39 cellular contexts compared by ENCODE assay signal in genomic region chr10:61730671-61731070, GRCh38.
"Had no signal": no experiment of that assay in that cellular context is flagged by ENCODE, and none has a peak within 500 bp of the region (broad histone marks: within the 10 kb centered on the region; RNA-seq: fewer than 3 reads in every experiment).

No MANE protein-coding gene starts in this region.

- H3K27me3 Mint-ChIP-seq: brain had no signal

- H3K36me3 Mint-ChIP-seq: activated CD8-positive, alpha-beta memory T cell treated with anti-CD3 and anti-CD28 coated beads, Interleukin-2, amount 10 ng/mL, durations not matched to agents 7 days and 5 days; activated naive CD4-positive, alpha-beta T cell treated with anti-CD3 and anti-CD28 coated beads, Interleukin-2, amount 10 ng/mL, durations not matched to agents 7 days and 5 days; activated naive CD4-positive, alpha-beta T cell treated with anti-CD3 and anti-CD28 coated beads, Interleukin-2, amount 50 U/mL, for 24 hours; activated naive CD8-positive, alpha-beta T cell; activated naive CD8-positive, alpha-beta T cell treated with anti-CD3 and anti-CD28 coated beads, Interleukin-2, amount 10 ng/mL, durations not matched to agents 7 days and 5 days; brain; WTC11 had no signal

- ATAC-seq: activated CD4-positive, alpha-beta T cell treated with anti-CD3 and anti-CD28 coated beads for 36 hours; activated CD4-positive, CD25-positive, alpha-beta regulatory T cell treated with anti-CD3 and anti-CD28 coated beads, Interleukin-2, amount 50 U/mL, for 24 hours; activated CD8-positive, alpha-beta memory T cell treated with anti-CD3 and anti-CD28 coated beads, Interleukin-2, amount 10 ng/mL, durations not matched to agents 7 days and 5 days; activated CD8-positive, alpha-beta T cell treated with anti-CD3 and anti-CD28 coated beads, Interleukin-2, amount 10 ng/mL, durations not matched to agents 7 days and 5 days; activated naive CD8-positive, alpha-beta T cell treated with anti-CD3 and anti-CD28 coated beads, Interleukin-2, amount 50 U/mL, for 24 hours; WTC11 had no signal

- H3K9me3 ChIP-seq: ascending aorta had no signal

- H3K4me3 Mint-ChIP-seq: activated CD4-positive, alpha-beta memory T cell treated with anti-CD3 and anti-CD28 coated beads, Interleukin-2, amount 10 ng/mL, durations not matched to agents 7 days and 5 days; activated CD4-positive, alpha-beta T cell treated with anti-CD3 and anti-CD28 coated beads for 36 hours; activated CD4-positive, alpha-beta T cell treated with anti-CD3 and anti-CD28 coated beads, Interleukin-2, amount 10 ng/mL, durations not matched to agents 7 days and 5 days; activated CD8-positive, alpha-beta memory T cell treated with anti-CD3 and anti-CD28 coated beads, Interleukin-2, amount 10 ng/mL, durations not matched to agents 7 days and 5 days; activated CD8-positive, alpha-beta T cell treated with anti-CD3 and anti-CD28 coated beads, Interleukin-2, amount 10 ng/mL, durations not matched to agents 7 days and 5 days; activated naive CD4-positive, alpha-beta T cell treated with anti-CD3 and anti-CD28 coated beads, Interleukin-2, amount 10 ng/mL, durations not matched to agents 7 days and 5 days; activated naive CD4-positive, alpha-beta T cell treated with anti-CD3 and anti-CD28 coated beads, Interleukin-2, amount 50 U/mL, for 24 hours; activated naive CD8-positive, alpha-beta T cell; activated naive CD8-positive, alpha-beta T cell treated with anti-CD3 and anti-CD28 coated beads, Interleukin-2, amount 10 ng/mL, durations not matched to agents 7 days and 5 days; activated naive CD8-positive, alpha-beta T cell treated with anti-CD3 and anti-CD28 coated beads, Interleukin-2, amount 50 U/mL, for 24 hours; activated T-cell treated with anti-CD3 and anti-CD28 coated beads, Interleukin-2, amount 50 U/mL, for 24 hours; brain; central memory CD8-positive, alpha-beta T cell; T-helper 1 cell treated with Interleukin-12 subunit alpha and Interleukin-12 subunit beta and Interleukin-4 antibody, amounts not matched to agents 30 μg/mL and 1 μg/mL, for 36 hours; T-helper 2 cell treated with Interferon-gamma antibody and Interleukin-4, amounts not matched to agents 5 μg/mL and 100 μg/mL, for 36 hours; WTC11 had no signal

- H3K36me3 ChIP-seq: ascending aorta, cardiac muscle cell, WERI-Rb-1 had no signal

- H3K4me1 ChIP-seq: ascending aorta had no signal

- H3K27me3 ChIP-seq: ascending aorta, cardiac muscle cell had no signal

- DNase-seq: activated CD4-positive, alpha-beta memory T cell treated with anti-CD3 and anti-CD28 coated beads, Interleukin-2, amount 10 ng/mL, durations not matched to agents 7 days and 5 days; activated CD4-positive, alpha-beta T cell treated with anti-CD3 and anti-CD28 coated beads for 1 hour; activated CD4-positive, alpha-beta T cell treated with anti-CD3 and anti-CD28 coated beads for 36 hours; activated CD4-positive, alpha-beta T cell treated with anti-CD3 and anti-CD28 coated beads for 48 hours; activated CD4-positive, alpha-beta T cell treated with anti-CD3 and anti-CD28 coated beads, Interleukin-2, amount 10 ng/mL, durations not matched to agents 7 days and 5 days; activated CD4-positive, alpha-beta T cell treated with anti-CD3 and anti-CD28 coated beads, Interleukin-2, amount 50 U/mL, for 48 hours; activated CD4-positive, CD25-positive, alpha-beta regulatory T cell; activated CD8-positive, alpha-beta memory T cell treated with anti-CD3 and anti-CD28 coated beads for 24 hours; activated CD8-positive, alpha-beta memory T cell treated with anti-CD3 and anti-CD28 coated beads, Interleukin-2, amount 10 ng/mL, durations not matched to agents 7 days and 5 days; activated CD8-positive, alpha-beta memory T cell treated with anti-CD3 and anti-CD28 coated beads, Interleukin-2, amount 50 U/mL, for 48 hours; activated CD8-positive, alpha-beta T cell treated with anti-CD3 and anti-CD28 coated beads, Interleukin-2, amount 10 ng/mL, durations not matched to agents 7 days and 5 days; activated effector memory CD4-positive, alpha-beta T cell treated with Interleukin-2 at 50 U/mL for 16 hours; activated gamma-delta T cell; activated naive CD4-positive, alpha-beta T cell treated with anti-CD3 and anti-CD28 coated beads, Interleukin-2, amount 10 ng/mL, durations not matched to agents 7 days and 5 days; activated naive CD4-positive, alpha-beta T cell treated with Interleukin-2 at 50 U/mL for 16 hours; activated naive CD8-positive, alpha-beta T cell treated with anti-CD3 and anti-CD28 coated beads, Interleukin-2, amount 10 ng/mL, durations not matched to agents 7 days and 5 days; activated naive CD8-positive, alpha-beta T cell treated with anti-CD3 and anti-CD28 coated beads, Interleukin-2, amount 50 U/mL, for 24 hours; activated T-cell treated with anti-CD3 and anti-CD28 coated beads, Interleukin-2, amount 50 U/mL, for 24 hours; activated T-cell treated with anti-CD3 and anti-CD28 coated beads, Interleukin-2, amount 50 U/mL, for 48 hours; amygdala; anterior cingulate cortex; caudate nucleus; cerebellar nuclear complex; T-helper 2 cell; T-helper 9 cell; WERI-Rb-1 had no signal

- H3K4me3 ChIP-seq: ascending aorta, cardiac muscle cell had no signal

- H3K27ac Mint-ChIP-seq: activated CD4-positive, alpha-beta memory T cell treated with anti-CD3 and anti-CD28 coated beads, Interleukin-2, amount 10 ng/mL, durations not matched to agents 7 days and 5 days; activated CD4-positive, alpha-beta T cell treated with anti-CD3 and anti-CD28 coated beads for 36 hours; activated CD4-positive, alpha-beta T cell treated with anti-CD3 and anti-CD28 coated beads, Interleukin-2, amount 10 ng/mL, durations not matched to agents 7 days and 5 days; activated CD8-positive, alpha-beta memory T cell treated with anti-CD3 and anti-CD28 coated beads, Interleukin-2, amount 10 ng/mL, durations not matched to agents 7 days and 5 days; activated CD8-positive, alpha-beta T cell treated with anti-CD3 and anti-CD28 coated beads, Interleukin-2, amount 10 ng/mL, durations not matched to agents 7 days and 5 days; activated naive CD4-positive, alpha-beta T cell treated with anti-CD3 and anti-CD28 coated beads, Interleukin-2, amount 10 ng/mL, durations not matched to agents 7 days and 5 days; activated naive CD4-positive, alpha-beta T cell treated with anti-CD3 and anti-CD28 coated beads, Interleukin-2, amount 50 U/mL, for 24 hours; activated naive CD8-positive, alpha-beta T cell; activated naive CD8-positive, alpha-beta T cell treated with anti-CD3 and anti-CD28 coated beads, Interleukin-2, amount 10 ng/mL, durations not matched to agents 7 days and 5 days; activated naive CD8-positive, alpha-beta T cell treated with anti-CD3 and anti-CD28 coated beads, Interleukin-2, amount 50 U/mL, for 24 hours; activated T-cell treated with anti-CD3 and anti-CD28 coated beads, Interleukin-2, amount 50 U/mL, for 24 hours; activated T-helper 2 cell treated with anti-CD3 and anti-CD28 coated beads, Interferon-gamma antibody, Interleukin-2, Interleukin-4, amounts not matched to agents 10 μg/mL and 5 μg/mL and 100 μg/mL, durations not matched to agents 14 hours and 24 hours and 36 hours; brain; T-helper 1 cell treated with Interleukin-12 subunit alpha and Interleukin-12 subunit beta and Interleukin-4 antibody, amounts not matched to agents 30 μg/mL and 1 μg/mL, for 36 hours; T-helper 2 cell treated with Interferon-gamma antibody and Interleukin-4, amounts not matched to agents 5 μg/mL and 100 μg/mL, for 36 hours; WTC11 had no signal

- H3K9me3 Mint-ChIP-seq: activated CD4-positive, alpha-beta memory T cell treated with anti-CD3 and anti-CD28 coated beads, Interleukin-2, amount 10 ng/mL, durations not matched to agents 7 days and 5 days; activated CD4-positive, alpha-beta T cell treated with anti-CD3 and anti-CD28 coated beads, Interleukin-2, amount 10 ng/mL, durations not matched to agents 7 days and 5 days; activated naive CD4-positive, alpha-beta T cell treated with anti-CD3 and anti-CD28 coated beads, Interleukin-2, amount 10 ng/mL, durations not matched to agents 7 days and 5 days; activated naive CD4-positive, alpha-beta T cell treated with anti-CD3 and anti-CD28 coated beads, Interleukin-2, amount 50 U/mL, for 24 hours; activated naive CD8-positive, alpha-beta T cell treated with anti-CD3 and anti-CD28 coated beads, Interleukin-2, amount 10 ng/mL, durations not matched to agents 7 days and 5 days; activated naive CD8-positive, alpha-beta T cell treated with anti-CD3 and anti-CD28 coated beads, Interleukin-2, amount 50 U/mL, for 24 hours; activated T-cell treated with anti-CD3 and anti-CD28 coated beads, Interleukin-2, amount 50 U/mL, for 24 hours; activated T-helper 2 cell treated with anti-CD3 and anti-CD28 coated beads, Interferon-gamma antibody, Interleukin-2, Interleukin-4, amounts not matched to agents 10 μg/mL and 5 μg/mL and 100 μg/mL, durations not matched to agents 14 hours and 24 hours and 36 hours; central memory CD8-positive, alpha-beta T cell; T-helper 1 cell treated with Interleukin-12 subunit alpha and Interleukin-12 subunit beta and Interleukin-4 antibody, amounts not matched to agents 30 μg/mL and 1 μg/mL, for 36 hours; T-helper 2 cell treated with Interferon-gamma antibody and Interleukin-4, amounts not matched to agents 5 μg/mL and 100 μg/mL, for 36 hours had no signal

- FAIRE-seq: bronchial epithelial cell, TTC549 had no signal

- H3K27ac ChIP-seq: ascending aorta, cardiac muscle cell, WERI-Rb-1 had no signal

- H3K4me1 Mint-ChIP-seq: activated CD4-positive, alpha-beta memory T cell treated with anti-CD3 and anti-CD28 coated beads, Interleukin-2, amount 10 ng/mL, durations not matched to agents 7 days and 5 days; activated CD4-positive, alpha-beta T cell treated with anti-CD3 and anti-CD28 coated beads for 36 hours; activated CD4-positive, alpha-beta T cell treated with anti-CD3 and anti-CD28 coated beads, Interleukin-2, amount 10 ng/mL, durations not matched to agents 7 days and 5 days; activated CD8-positive, alpha-beta memory T cell treated with anti-CD3 and anti-CD28 coated beads, Interleukin-2, amount 10 ng/mL, durations not matched to agents 7 days and 5 days; activated naive CD4-positive, alpha-beta T cell treated with anti-CD3 and anti-CD28 coated beads, Interleukin-2, amount 10 ng/mL, durations not matched to agents 7 days and 5 days; activated naive CD4-positive, alpha-beta T cell treated with anti-CD3 and anti-CD28 coated beads, Interleukin-2, amount 50 U/mL, for 24 hours; activated naive CD8-positive, alpha-beta T cell treated with anti-CD3 and anti-CD28 coated beads, Interleukin-2, amount 10 ng/mL, durations not matched to agents 7 days and 5 days; activated naive CD8-positive, alpha-beta T cell treated with anti-CD3 and anti-CD28 coated beads, Interleukin-2, amount 50 U/mL, for 24 hours; central memory CD8-positive, alpha-beta T cell had no signal
